In the genomic region with DNA sequence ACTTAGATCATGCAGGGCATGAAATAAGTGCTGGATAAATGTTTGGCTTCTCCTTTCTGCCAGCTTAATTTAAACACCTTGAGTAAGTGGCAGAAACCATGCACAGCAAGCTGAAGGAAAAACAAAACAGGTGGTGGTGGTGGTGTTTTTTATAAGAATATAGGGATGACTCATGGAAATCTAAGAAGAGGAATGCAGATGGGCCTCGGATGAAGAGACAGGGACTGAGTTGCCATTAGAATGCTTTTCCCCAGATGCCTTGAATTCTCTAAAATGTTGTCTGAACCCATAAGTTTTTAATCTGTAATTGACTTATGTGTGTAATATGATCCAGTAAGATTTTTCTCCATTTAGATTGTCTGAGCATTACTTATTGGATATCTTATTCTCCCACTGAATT, we compare ENCODE assay signal across 17 cellular contexts.
A peak's percentile ranks its signal among the peaks of the same experiment; 100 is the strongest.
DNase-seq lines count a peak whose midpoint lies in the region; ATAC-seq and TF ChIP-seq lines count a peak whose summit lies in the region.
"Had no signal": no experiment of that assay in that cellular context is flagged by ENCODE, and none has a peak within 500 bp of the region (broad histone marks: within the 10 kb centered on the region; RNA-seq: fewer than 3 reads in every experiment).

No MANE protein-coding gene starts in this region.

- H3K27me3 Mint-ChIP-seq in activated CD4-positive, alpha-beta T cell treated with anti-CD3 and anti-CD28 coated beads, Interleukin-2, amount 10 ng/mL, durations not matched to agents 24 days and 14 days: no peaks in the 10 kb centered on the region

- H3K4me3 ChIP-seq in RWPE2 (ENCODE audit: severe bottlenecking): no peak overlapping the region
- H3K4me3 ChIP-seq: testis had no signal

- no peaks in the 10 kb centered on the region for H3K9me3 Mint-ChIP-seq in activated CD4-positive, alpha-beta T cell treated with anti-CD3 and anti-CD28 coated beads, Interleukin-2, amount 10 ng/mL, durations not matched to agents 24 days and 14 days

- H3K4me1 Mint-ChIP-seq in activated CD4-positive, alpha-beta T cell treated with anti-CD3 and anti-CD28 coated beads, Interleukin-2, amount 10 ng/mL, durations not matched to agents 24 days and 14 days: peaks cover 3% of the 10 kb centered on the region

- no peak overlapping the region for H3K27ac ChIP-seq in RWPE2 (ENCODE audit: poor library complexity, severe bottlenecking)
- H3K27ac ChIP-seq: testis had no signal

- no peak overlapping the region for H3K27ac Mint-ChIP-seq in activated CD4-positive, alpha-beta T cell treated with anti-CD3 and anti-CD28 coated beads, Interleukin-2, amount 10 ng/mL, durations not matched to agents 24 days and 14 days
- H3K27ac Mint-ChIP-seq: activated CD8-positive, alpha-beta memory T cell treated with anti-CD3 and anti-CD28 coated beads, Interleukin-2, amount 10 ng/mL, durations not matched to agents 7 days and 5 days; activated naive CD4-positive, alpha-beta T cell treated with anti-CD3 and anti-CD28 coated beads for 36 hours had no signal

- H3K4me3 Mint-ChIP-seq in activated CD4-positive, alpha-beta T cell treated with anti-CD3 and anti-CD28 coated beads, Interleukin-2, amount 10 ng/mL, durations not matched to agents 24 days and 14 days: no peak overlapping the region
- H3K4me3 Mint-ChIP-seq: activated CD8-positive, alpha-beta memory T cell treated with anti-CD3 and anti-CD28 coated beads, Interleukin-2, amount 10 ng/mL, durations not matched to agents 7 days and 5 days; activated naive CD4-positive, alpha-beta T cell treated with anti-CD3 and anti-CD28 coated beads for 36 hours had no signal

- no peaks in the 10 kb centered on the region for H3K27me3 ChIP-seq in RWPE2 (ENCODE audit: insufficient read depth, poor library complexity, severe bottlenecking)
- H3K27me3 ChIP-seq: testis had no signal

- no peaks in the 10 kb centered on the region for H3K36me3 ChIP-seq in RWPE2 (ENCODE audit: low read depth)

- H3K36me3 Mint-ChIP-seq in activated CD4-positive, alpha-beta T cell treated with anti-CD3 and anti-CD28 coated beads, Interleukin-2, amount 10 ng/mL, durations not matched to agents 24 days and 14 days (ENCODE audit: low read depth): no peaks in the 10 kb centered on the region
- H3K36me3 Mint-ChIP-seq: activated CD8-positive, alpha-beta memory T cell treated with anti-CD3 and anti-CD28 coated beads, Interleukin-2, amount 10 ng/mL, durations not matched to agents 7 days and 5 days had no signal

- H3K9me3 ChIP-seq in RWPE2 (ENCODE audit: severe bottlenecking): no peaks in the 10 kb centered on the region
- H3K9me3 ChIP-seq: testis had no signal

- intact Hi-C loops in activated CD4-positive, alpha-beta T cell treated with anti-CD3 and anti-CD28 coated beads, Interleukin-2, amount 10 ng/mL, durations not matched to agents 24 days and 14 days (cut with micrococcal nuclease): no loop called here

- H3K4me1 ChIP-seq in RWPE2 (ENCODE audit: insufficient read depth, poor library complexity, severe bottlenecking): no peaks in the 10 kb centered on the region
- H3K4me1 ChIP-seq: testis had no signal

- TF ChIP-seq CTCF in RWPE2 (IDR thresholded peaks at IDR 0.05; ENCODE audit: poor library complexity, severe bottlenecking): no peak

- DNase-seq in activated CD4-positive, alpha-beta T cell treated with anti-CD3 and anti-CD28 coated beads, Interleukin-2, amount 10 ng/mL, durations not matched to agents 24 days and 14 days: peak; percentile 23
- DNase-seq in activated CD4-positive, alpha-beta T cell treated with anti-CD3 and anti-CD28 coated beads for 1 hour: no peak
- DNase-seq in RWPE2 (ENCODE audit: low spot score) (no peak), fibroblast of peridontal ligament (ENCODE audit: extremely low read depth) (peak; percentile 50)
- DNase-seq in stimulated activated CD4-positive, alpha-beta T cell treated with anti-CD3 and anti-CD28 coated beads, Interleukin-2, amount 100 ng/mL, for 24 hours: no peak
- DNase-seq in activated CD4-positive, CD25-positive, alpha-beta regulatory T cell (lab: John Stamatoyannopoulos, UW): no peak
- DNase-seq: activated CD8-positive, alpha-beta memory T cell treated with anti-CD3 and anti-CD28 coated beads, Interleukin-2, amount 10 ng/mL, durations not matched to agents 7 days and 5 days; activated naive CD4-positive, alpha-beta T cell treated with anti-CD3 and anti-CD28 coated beads for 36 hours; central memory CD4-positive, alpha-beta T cell; erythroblast; NCI-H1694; NCI-H774; SIG-M5; stimulated activated CD4-positive, alpha-beta T cell treated with anti-CD3 and anti-CD28 coated beads, Interleukin-12 subunit alpha, Interleukin-12 subunit beta, amount 100 ng/mL, for 4 hours; testis had no signal

- ATAC-seq in RWPE2 (ENCODE audit: low read depth) (peak; percentile 50; the same call in 1 of the 3 replicates), HG02885 (IDR thresholded peaks at IDR 0.05; ENCODE audit: poor library complexity, unreplicated experiment) (no peak), HG03565 (IDR thresholded peaks at IDR 0.05; ENCODE audit: unreplicated experiment) (no peak)
- ATAC-seq: activated CD8-positive, alpha-beta memory T cell treated with anti-CD3 and anti-CD28 coated beads, Interleukin-2, amount 10 ng/mL, durations not matched to agents 7 days and 5 days had no signal

Comparison
In these comparisons a context has a peak if more than half of its experiments do, and no peak if none do; other contexts are left out.
1. DNase-seq: peak in activated CD4-positive, alpha-beta T cell treated with anti-CD3 and anti-CD28 coated beads, Interleukin-2, amount 10 ng/mL, durations not matched to agents 24 days and 14 days (single experiment) and fibroblast of peridontal ligament (single experiment); none in activated CD4-positive, alpha-beta T cell treated with anti-CD3 and anti-CD28 coated beads for 1 hour (single experiment), RWPE2 (single experiment), stimulated activated CD4-positive, alpha-beta T cell treated with anti-CD3 and anti-CD28 coated beads, Interleukin-2, amount 100 ng/mL, for 24 hours (0 of 2) and activated CD4-positive, CD25-positive, alpha-beta regulatory T cell (0 of 4).